In the genomic region with DNA sequence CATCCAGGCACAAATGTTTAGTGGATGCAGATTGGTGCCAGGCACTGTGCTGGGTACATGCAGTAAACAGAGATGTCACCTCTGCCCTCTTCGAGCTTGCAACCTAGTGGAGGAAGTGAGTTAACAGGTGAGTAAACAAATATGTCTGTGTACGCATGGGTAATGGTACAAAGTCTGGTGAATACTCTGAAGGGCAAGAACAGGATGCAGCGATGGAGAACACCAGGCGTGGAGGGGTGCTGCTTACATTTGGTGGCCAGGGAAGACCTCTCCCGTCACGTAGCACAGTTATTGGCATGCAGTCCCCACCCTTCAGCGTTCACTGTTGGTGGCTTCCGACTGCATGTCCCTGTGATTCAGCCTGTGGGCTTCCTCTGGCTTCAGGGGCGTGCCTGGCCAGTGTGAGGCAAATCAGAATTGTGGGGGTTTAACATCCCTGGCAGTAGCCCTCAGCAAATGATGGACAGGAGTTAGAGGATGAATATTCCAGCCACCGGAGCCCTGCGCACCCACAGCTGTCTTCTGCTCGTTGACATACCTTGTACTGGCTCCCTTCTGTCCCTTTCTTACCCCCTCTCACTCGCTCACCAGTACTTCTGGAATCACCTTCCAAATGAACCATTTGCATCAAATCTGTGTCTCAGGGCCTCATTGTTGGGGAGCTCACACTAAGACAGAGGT, we compare ENCODE assay signal across 21 cellular contexts. TPM values are rescaled to one million over a fixed set of nuclear protein-coding genes. Genes with fewer than 3 reads are reported as not detected.
DNase-seq lines count a peak whose midpoint lies in the region; ATAC-seq, FAIRE-seq and TF ChIP-seq lines count a peak whose summit lies in the region.
"Had no signal": no experiment of that assay in that cellular context is flagged by ENCODE, and none has a peak within 500 bp of the region (broad histone marks: within the 10 kb centered on the region; RNA-seq: fewer than 3 reads in every experiment).

No MANE protein-coding gene starts in this region.

- H3K4me3 ChIP-seq in PC-3 (ENCODE audit: low read length) (peak overlapping the region; percentile 33; the same call in 1 of the 2 replicates), kidney (ENCODE audit: low read length in 2 of 2) (no peak overlapping the region)
- H3K4me3 ChIP-seq: adrenal gland, smooth muscle cell had no signal

- no peak for FAIRE-seq in kidney (lab: Jason Lieb, UNC)
- FAIRE-seq: endometrium had no signal

- H3K36me3 ChIP-seq in PC-3 (ENCODE audit: low read depth, low read length): no peaks in the 10 kb centered on the region
- H3K36me3 ChIP-seq in kidney (ENCODE audit: control insufficient read depth in 1 of 2, insufficient read depth in 2 of 2, low read length in 2 of 2): no peaks in the 10 kb centered on the region
- H3K36me3 ChIP-seq: adrenal gland had no signal

- H3K9ac ChIP-seq in PC-3 (ENCODE audit: low read length) (no peak overlapping the region), kidney (ENCODE audit: low read length in 2 of 2) (no peak overlapping the region)

- H3K79me2 ChIP-seq in PC-3 (ENCODE audit: low read length): no peaks in the 10 kb centered on the region

- H3K27me3 ChIP-seq in PC-3 (ENCODE audit: low read length): no peaks in the 10 kb centered on the region

- H3K9me3 ChIP-seq in PC-3 (ENCODE audit: low read length) (no peaks in the 10 kb centered on the region), kidney (ENCODE audit: control insufficient read depth in 1 of 2, low read length in 2 of 2) (no peaks in the 10 kb centered on the region)
- H3K9me3 ChIP-seq: adrenal gland had no signal

- H3K9me2 ChIP-seq in PC-3 (replicated peaks; ENCODE audit: low read length): no peaks in the 10 kb centered on the region

- CTCF ChIA-PET in PC-3 (lab: Charles Lee): interaction anchor here (1.0 kb wide), 1 partner anchor 379 kb away, joined by 3 read pairs; no protein-coding TSS in a partner anchor

- H3K4me3 Mint-ChIP-seq in stimulated activated effector memory CD8-positive, alpha-beta T cell treated with anti-CD3 and anti-CD28 coated beads, Interleukin-12 subunit alpha, Interleukin-12 subunit beta, amount 100 ng/mL, for 72 hours: no peak overlapping the region
- no peak overlapping the region for H3K4me3 Mint-ChIP-seq in stimulated activated naive B cell treated with anti-CD40 and anti-IgM and Interleukin-4, amounts not matched to agents 10 μg/mL and 1 μg/mL and 100 μg/mL, for 72 hours
- H3K4me3 Mint-ChIP-seq: CD4-positive, CD25-positive, alpha-beta regulatory T cell; central memory CD8-positive, alpha-beta T cell; stimulated activated memory B cell treated with anti-CD40 and anti-IgM and Interleukin-4, amounts not matched to agents 10 μg/mL and 1 μg/mL and 100 μg/mL, for 72 hours had no signal

- H3K27ac ChIP-seq in PC-3 (ENCODE audit: low read length) (no peak overlapping the region), kidney (ENCODE audit: low read depth in 2 of 2, low read length in 2 of 2) (no peak overlapping the region)
- H3K27ac ChIP-seq: adrenal gland had no signal

- H4K20me1 ChIP-seq in PC-3 (ENCODE audit: low read length): no peaks in the 10 kb centered on the region

- H3K27ac Mint-ChIP-seq in stimulated activated effector memory CD8-positive, alpha-beta T cell treated with anti-CD3 and anti-CD28 coated beads, Interleukin-12 subunit alpha, Interleukin-12 subunit beta, amount 100 ng/mL, for 72 hours: no peak overlapping the region
- no peak overlapping the region for H3K27ac Mint-ChIP-seq in stimulated activated naive B cell treated with anti-CD40 and anti-IgM and Interleukin-4, amounts not matched to agents 10 μg/mL and 1 μg/mL and 100 μg/mL, for 72 hours
- H3K27ac Mint-ChIP-seq: CD4-positive, CD25-positive, alpha-beta regulatory T cell; stimulated activated memory B cell treated with anti-CD40 and anti-IgM and Interleukin-4, amounts not matched to agents 10 μg/mL and 1 μg/mL and 100 μg/mL, for 72 hours had no signal

- H2AFZ ChIP-seq in PC-3 (ENCODE audit: low read length): peak overlapping the region; percentile 79

- H3K4me1 Mint-ChIP-seq in stimulated activated effector memory CD8-positive, alpha-beta T cell treated with anti-CD3 and anti-CD28 coated beads, Interleukin-12 subunit alpha, Interleukin-12 subunit beta, amount 100 ng/mL, for 72 hours: no peaks in the 10 kb centered on the region
- peaks cover 0 to 2% of the 10 kb centered on the region in 2 donors for H3K4me1 Mint-ChIP-seq in stimulated activated naive B cell treated with anti-CD40 and anti-IgM and Interleukin-4, amounts not matched to agents 10 μg/mL and 1 μg/mL and 100 μg/mL, for 72 hours
- H3K4me1 Mint-ChIP-seq: CD4-positive, CD25-positive, alpha-beta regulatory T cell; central memory CD8-positive, alpha-beta T cell had no signal

- no peaks in the 10 kb centered on the region for H3K9me3 Mint-ChIP-seq in stimulated activated effector memory CD8-positive, alpha-beta T cell treated with anti-CD3 and anti-CD28 coated beads, Interleukin-12 subunit alpha, Interleukin-12 subunit beta, amount 100 ng/mL, for 72 hours
- no peaks in the 10 kb centered on the region for H3K9me3 Mint-ChIP-seq in stimulated activated naive B cell treated with anti-CD40 and anti-IgM and Interleukin-4, amounts not matched to agents 10 μg/mL and 1 μg/mL and 100 μg/mL, for 72 hours
- H3K9me3 Mint-ChIP-seq: CD4-positive, CD25-positive, alpha-beta regulatory T cell; central memory CD8-positive, alpha-beta T cell; stimulated activated memory B cell treated with anti-CD40 and anti-IgM and Interleukin-4, amounts not matched to agents 10 μg/mL and 1 μg/mL and 100 μg/mL, for 72 hours had no signal

- TF ChIP-seq CTCF in PC-3 (conservative IDR thresholded peaks at IDR 0.05; ENCODE audit: low read depth, low read length) (no peak), kidney (IDR thresholded peaks at IDR 0.05; ENCODE audit: borderline replicate concordance, extremely low read depth, insufficient read depth) (no peak)

- POLR2A ChIA-PET in PC-3 (lab: Charles Lee; ENCODE audit: unreplicated experiment): no interaction called here

- peak overlapping the region; percentile 53 for H3K4me2 ChIP-seq in PC-3 (ENCODE audit: low read length)
- H3K4me2 ChIP-seq: smooth muscle cell had no signal

- intact Hi-C loops in PC-3 (cut with micrococcal nuclease): no loop called here
- intact Hi-C loops in kidney (cut with DNase I): no loop called here

- H3F3A ChIP-seq in PC-3 (ENCODE audit: low read length, unreplicated experiment): no peaks in the 10 kb centered on the region

- DNase-seq in NCI-H1092 treated with DMSO at 0.1 percent for 48 hours (lab: John Stamatoyannopoulos, UW): peak; percentile 6
- DNase-seq in NCI-H1092 (lab: John Stamatoyannopoulos, UW): no peak
- peak; percentile 60 for DNase-seq in PC-3
- peak; percentile 45 for DNase-seq in kidney
- DNase-seq in stimulated activated effector memory CD8-positive, alpha-beta T cell treated with anti-CD3 and anti-CD28 coated beads, Interleukin-12 subunit alpha, Interleukin-12 subunit beta, amount 100 ng/mL, for 72 hours (ENCODE audit: low spot score in 2 of 2): no peak
- DNase-seq in DMS 273 (lab: John Stamatoyannopoulos, UW; ENCODE audit: unreplicated experiment): no peak
- no peak for DNase-seq in stimulated activated CD4-positive, alpha-beta T cell treated with anti-CD3 and anti-CD28 coated beads, Interleukin-15, amount 100 ng/mL, for 24 hours
- no peak for DNase-seq in stimulated activated naive B cell treated with anti-CD40 and anti-IgM and Interleukin-4, amounts not matched to agents 10 μg/mL and 1 μg/mL and 100 μg/mL, for 72 hours
- DNase-seq: activated CD4-positive, alpha-beta T cell treated with anti-CD3 and anti-CD28 coated beads, Interleukin-2, amount 50 U/mL, for 48 hours; adrenal gland; CD4-positive, CD25-positive, alpha-beta regulatory T cell; left ventricle myocardium superior; NCI-H1417 treated with DMSO at 0.1 percent for 48 hours; trophoblast cell had no signal

- BruUV-seq in PC-3 (replicated peaks; lab: Mats Ljungman, UMichigan): no TSS peak

- ATAC-seq in PC-3: peak; percentile 87
- peak; percentile 57 for ATAC-seq in stimulated activated effector memory CD8-positive, alpha-beta T cell treated with anti-CD3 and anti-CD28 coated beads, Interleukin-12 subunit alpha, Interleukin-12 subunit beta, amount 100 ng/mL, for 72 hours
- ATAC-seq in stimulated activated naive B cell treated with anti-CD40 and anti-IgM and Interleukin-4, amounts not matched to agents 10 μg/mL and 1 μg/mL and 100 μg/mL, for 72 hours (replicated peaks): no peak
- ATAC-seq: left ventricle myocardium superior; Panc1; stimulated activated memory B cell treated with anti-CD40 and anti-IgM and Interleukin-4, amounts not matched to agents 10 μg/mL and 1 μg/mL and 100 μg/mL, for 72 hours had no signal

- H3K36me3 Mint-ChIP-seq in stimulated activated effector memory CD8-positive, alpha-beta T cell treated with anti-CD3 and anti-CD28 coated beads, Interleukin-12 subunit alpha, Interleukin-12 subunit beta, amount 100 ng/mL, for 72 hours: no peaks in the 10 kb centered on the region
- no peaks in the 10 kb centered on the region for H3K36me3 Mint-ChIP-seq in stimulated activated naive B cell treated with anti-CD40 and anti-IgM and Interleukin-4, amounts not matched to agents 10 μg/mL and 1 μg/mL and 100 μg/mL, for 72 hours
- H3K36me3 Mint-ChIP-seq: CD4-positive, CD25-positive, alpha-beta regulatory T cell; stimulated activated memory B cell treated with anti-CD40 and anti-IgM and Interleukin-4, amounts not matched to agents 10 μg/mL and 1 μg/mL and 100 μg/mL, for 72 hours had no signal

- peaks cover 15 to 24% of the 10 kb centered on the region in 2 donors for H3K27me3 Mint-ChIP-seq in stimulated activated naive B cell treated with anti-CD40 and anti-IgM and Interleukin-4, amounts not matched to agents 10 μg/mL and 1 μg/mL and 100 μg/mL, for 72 hours

- peaks cover 17% of the 10 kb centered on the region for H3K4me1 ChIP-seq in PC-3 (ENCODE audit: insufficient read depth, low read length)
- H3K4me1 ChIP-seq in kidney (ENCODE audit: control insufficient read depth in 1 of 2, insufficient read depth in 1 of 2, low read depth in 1 of 2, low read length in 2 of 2): peaks cover 0 to 4% of the 10 kb centered on the region in 2 donors
- H3K4me1 ChIP-seq: adrenal gland had no signal

RNA-seq across cellular contexts. Expression of a gene that starts 9.1 kb away (rescaled TPM):
- total RNA-seq in PC-3 (2014; rRNA removed) (21.8 and 24.2 TPM in 2 replicates), kidney (28.3 TPM)
- polyA plus RNA-seq in kidney (ENCODE audit: insufficient read depth, low read depth, low replicate concordance): 43.7 TPM

RNA-seq across cellular contexts. Expression of a gene that starts 50.9 kb away (rescaled TPM):
- total RNA-seq in PC-3 (2014; rRNA removed) (64.0 and 75.3 TPM in 2 replicates), kidney (22.9 TPM)
- polyA plus RNA-seq in kidney (ENCODE audit: insufficient read depth, low read depth, low replicate concordance): 5.6 TPM
- total RNA-seq: fibroblast of villous mesenchyme, myocyte had no signal

Comparison
In these comparisons a context has a peak if more than half of its experiments do, and no peak if none do; other contexts are left out.
1. DNase-seq: peak in NCI-H1092 treated with DMSO at 0.1 percent for 48 hours (single experiment), PC-3 (single experiment) and kidney (single experiment); none in NCI-H1092 (single experiment), stimulated activated effector memory CD8-positive, alpha-beta T cell treated with anti-CD3 and anti-CD28 coated beads, Interleukin-12 subunit alpha, Interleukin-12 subunit beta, amount 100 ng/mL, for 72 hours (0 of 2), DMS 273 (single experiment), stimulated activated CD4-positive, alpha-beta T cell treated with anti-CD3 and anti-CD28 coated beads, Interleukin-15, amount 100 ng/mL, for 24 hours (single experiment) and stimulated activated naive B cell treated with anti-CD40 and anti-IgM and Interleukin-4, amounts not matched to agents 10 μg/mL and 1 μg/mL and 100 μg/mL, for 72 hours (single experiment).
2. ATAC-seq: peak in PC-3 (single experiment) and stimulated activated effector memory CD8-positive, alpha-beta T cell treated with anti-CD3 and anti-CD28 coated beads, Interleukin-12 subunit alpha, Interleukin-12 subunit beta, amount 100 ng/mL, for 72 hours (single experiment); none in stimulated activated naive B cell treated with anti-CD40 and anti-IgM and Interleukin-4, amounts not matched to agents 10 μg/mL and 1 μg/mL and 100 μg/mL, for 72 hours (0 of 2).